In genomic region chr12:128818065-128819022, GRCh38 we compare ENCODE assay signal across 7 cellular contexts.
DNase-seq lines count a peak whose midpoint lies in the region; ATAC-seq and TF ChIP-seq lines count a peak whose summit lies in the region.

No MANE protein-coding gene starts in this region.

- POLR2A ChIA-PET in RWPE1 (lab: Yijun Ruan, JAX; ENCODE audit: low non-redundant PET) = no interaction called here

- peaks cover 0 to 3% of the 10 kb centered on the region in 2 donors for H3K9me3 Mint-ChIP-seq in stimulated activated naive B cell treated with anti-CD40 and anti-IgM and Interleukin-4, amounts not matched to agents 10 μg/mL and 1 μg/mL and 100 μg/mL, for 72 hours

- CTCF ChIA-PET in RWPE1 (lab: Yijun Ruan, JAX) = no interaction called here

- peak; percentile 30 for ATAC-seq in GM18861 (IDR thresholded peaks at IDR 0.05; ENCODE audit: unreplicated experiment)
- ATAC-seq in HG02763 (IDR thresholded peaks at IDR 0.05; ENCODE audit: unreplicated experiment) = peak; percentile 28
- peak; percentile 78 to 80 for ATAC-seq in stimulated activated naive B cell treated with anti-CD40 and anti-IgM and Interleukin-4, amounts not matched to agents 10 μg/mL and 1 μg/mL and 100 μg/mL, for 72 hours (replicated peaks)

- H3K27me3 Mint-ChIP-seq in stimulated activated naive B cell treated with anti-CD40 and anti-IgM and Interleukin-4, amounts not matched to agents 10 μg/mL and 1 μg/mL and 100 μg/mL, for 72 hours = no peaks in the 10 kb centered on the region

- peaks cover 53 to 72% of the 10 kb centered on the region in 2 donors for H3K36me3 Mint-ChIP-seq in stimulated activated naive B cell treated with anti-CD40 and anti-IgM and Interleukin-4, amounts not matched to agents 10 μg/mL and 1 μg/mL and 100 μg/mL, for 72 hours

- peak overlapping the region; percentile 99 for H3K27ac Mint-ChIP-seq in stimulated activated naive B cell treated with anti-CD40 and anti-IgM and Interleukin-4, amounts not matched to agents 10 μg/mL and 1 μg/mL and 100 μg/mL, for 72 hours

- DNase-seq in RWPE1 (ENCODE audit: low spot score) (peak; percentile 33), foreskin melanocyte (peak; percentile 67), NCI-H446 treated with DMSO at 0.1 percent for 48 hours (lab: John Stamatoyannopoulos, UW) (no peak)
- DNase-seq in stimulated activated naive B cell treated with anti-CD40 and anti-IgM and Interleukin-4, amounts not matched to agents 10 μg/mL and 1 μg/mL and 100 μg/mL, for 72 hours = peak; percentile 56
- DNase-seq in activated CD4-positive, CD25-positive, alpha-beta regulatory T cell (lab: John Stamatoyannopoulos, UW) = no peak

- TF ChIP-seq CTCF in RWPE1 (conservative IDR thresholded peaks at IDR 0.05; ENCODE audit: low read depth) = no peak

- peak overlapping the region; percentile 48 for H3K27ac ChIP-seq in RWPE1

- H3K4me3 Mint-ChIP-seq in stimulated activated naive B cell treated with anti-CD40 and anti-IgM and Interleukin-4, amounts not matched to agents 10 μg/mL and 1 μg/mL and 100 μg/mL, for 72 hours = peak overlapping the region; percentile 82 to 83

- peaks cover 55 to 82% of the 10 kb centered on the region in 2 donors for H3K4me1 Mint-ChIP-seq in stimulated activated naive B cell treated with anti-CD40 and anti-IgM and Interleukin-4, amounts not matched to agents 10 μg/mL and 1 μg/mL and 100 μg/mL, for 72 hours

Comparison
In these comparisons a context has a peak if more than half of its experiments do, and no peak if none do; other contexts are left out.
1. ATAC-seq: peak in every context shown above with its lines; median percentile 79 in stimulated activated naive B cell treated with anti-CD40 and anti-IgM and Interleukin-4, amounts not matched to agents 10 μg/mL and 1 μg/mL and 100 μg/mL, for 72 hours; 30 in GM18861; 28 in HG02763.
2. DNase-seq: peak in RWPE1 (single experiment), foreskin melanocyte (single experiment) and stimulated activated naive B cell treated with anti-CD40 and anti-IgM and Interleukin-4, amounts not matched to agents 10 μg/mL and 1 μg/mL and 100 μg/mL, for 72 hours (single experiment); none in activated CD4-positive, CD25-positive, alpha-beta regulatory T cell (0 of 4) and NCI-H446 treated with DMSO at 0.1 percent for 48 hours (single experiment).